ENCODE assay signal across 11 cellular contexts in genomic region chr3:31453430-31453829, GRCh38.
"Had no signal": no experiment of that assay in that cellular context is flagged by ENCODE, and none has a peak within 500 bp of the region (broad histone marks: within the 10 kb centered on the region; RNA-seq: fewer than 3 reads in every experiment).

No MANE protein-coding gene starts in this region.

- H3K4me3 Mint-ChIP-seq: GM23338, H9, HFFc6 had no signal

- H3K9me3 Mint-ChIP-seq: GM23338, HFFc6 had no signal

- H3K27ac ChIP-seq: GM23248 had no signal

- DNase-seq: GM23248, GOT3, H7, H9, HCEC 1CT, HFFc6 had no signal

- H2AFZ ChIP-seq: GM23248, GM23338 had no signal

- H3K27ac Mint-ChIP-seq: GM23338, H9, HFFc6 had no signal

- FAIRE-seq: H1, H54 had no signal

- H3K4me2 ChIP-seq: GM23338 had no signal

- H3K9ac ChIP-seq: GM23248 had no signal

- H3K36me3 ChIP-seq: HAP-1 had no signal

- H3K4me1 Mint-ChIP-seq: GM23338, H9 had no signal

- H3K4me3 ChIP-seq: GM23248, GM23338, HAP-1 had no signal

- ATAC-seq: GM23338, HCT116 had no signal

- H3K4me1 ChIP-seq: HAP-1 had no signal

- H3K9me3 ChIP-seq: HAP-1 had no signal
